In genomic region chr3:184672972-184673875, GRCh38 we compare ENCODE assay signal across 1 cellular context.
TF ChIP-seq lines count a peak whose summit lies in the region.

No MANE protein-coding gene starts in this region.

TF ChIP-seq in HepG2, 621 proteins besides CTCF, POLR2A, EP300 and RAD21 (continued from another document):
- TF ChIP-seq PRMT3 (CRISPR knock-in tag; IDR thresholded peaks at IDR 0.05; ENCODE audit: borderline replicate concordance, low read depth) (no peak), ZNF546 (CRISPR knock-in tag; conservative IDR thresholded peaks at IDR 0.05) (no peak), CEBPG (CRISPR knock-in tag; IDR thresholded peaks at IDR 0.05) (no peak), EED (CRISPR knock-in tag; IDR thresholded peaks at IDR 0.05) (no peak), E2F5 (CRISPR knock-in tag; conservative IDR thresholded peaks at IDR 0.05) (no peak), THAP7 (CRISPR knock-in tag; IDR thresholded peaks at IDR 0.05) (no peak), BATF2 (CRISPR knock-in tag; IDR thresholded peaks at IDR 0.05) (no peak), ZNF180 (CRISPR knock-in tag; IDR thresholded peaks at IDR 0.05; ENCODE audit: borderline replicate concordance, low read depth) (no peak), ZNF318 (CRISPR knock-in tag; IDR thresholded peaks at IDR 0.05) (no peak), ZKSCAN5 (CRISPR knock-in tag; IDR thresholded peaks at IDR 0.05) (no peak), ZNF574 (CRISPR knock-in tag; IDR thresholded peaks at IDR 0.05) (no peak), SMYD3 (CRISPR knock-in tag; IDR thresholded peaks at IDR 0.05) (no peak), BRCA1 (CRISPR knock-in tag; IDR thresholded peaks at IDR 0.05) (no peak), SIX1 (CRISPR knock-in tag; IDR thresholded peaks at IDR 0.05; ENCODE audit: borderline replicate concordance) (no peak), MEIS2 (CRISPR knock-in tag; IDR thresholded peaks at IDR 0.05) (no peak), ZNF737 (CRISPR knock-in tag; IDR thresholded peaks at IDR 0.05; ENCODE audit: borderline replicate concordance) (no peak), KLF15 (CRISPR knock-in tag; IDR thresholded peaks at IDR 0.05; ENCODE audit: borderline replicate concordance) (no peak), ZNF20 (CRISPR knock-in tag; IDR thresholded peaks at IDR 0.05) (no peak)
